Comparison of ENCODE assay signal across 8 cellular contexts in the genomic region with DNA sequence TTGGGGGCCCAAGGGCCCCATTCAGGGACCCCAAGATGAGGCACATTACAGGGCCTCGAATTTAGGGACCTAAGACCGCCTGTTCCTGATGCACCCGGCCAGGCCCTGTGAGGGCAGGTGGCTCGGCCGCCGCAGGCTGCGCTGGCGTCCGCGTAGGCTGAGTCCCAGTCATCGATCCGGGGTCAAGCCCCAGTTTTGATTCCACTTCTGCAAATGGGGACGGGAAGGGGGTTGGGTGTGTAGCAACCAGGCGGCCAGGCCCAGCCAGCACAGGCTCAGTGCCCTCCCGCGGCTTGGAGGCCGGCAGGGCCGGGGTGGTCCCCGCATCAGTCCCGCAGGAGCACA.
A peak's percentile ranks its signal among the peaks of the same experiment; 100 is the strongest.
DNase-seq lines count a peak whose midpoint lies in the region; ATAC-seq and TF ChIP-seq lines count a peak whose summit lies in the region.

No MANE protein-coding gene starts in this region.

- H3K36me3 ChIP-seq in DOHH2 (ENCODE audit: control insufficient read depth, low read length) = no peaks in the 10 kb centered on the region
- no peaks in the 10 kb centered on the region for H3K36me3 ChIP-seq in muscle layer of colon (ENCODE audit: insufficient read depth, low read length)

- peak overlapping the region; percentile 82 for H3K4me3 Mint-ChIP-seq in central memory CD8-positive, alpha-beta T cell

- H3K27me3 ChIP-seq in DOHH2 (ENCODE audit: control insufficient read depth, low read length) (no peaks in the 10 kb centered on the region), muscle layer of colon (ENCODE audit: control insufficient read depth in 1 of 2, insufficient read depth in 2 of 2, low read length in 2 of 2) (no peaks in the 10 kb centered on the region)

- H3K4me1 Mint-ChIP-seq in central memory CD8-positive, alpha-beta T cell = no peaks in the 10 kb centered on the region

- H3K27ac Mint-ChIP-seq in central memory CD8-positive, alpha-beta T cell (ENCODE audit: low read depth) = peak overlapping the region; percentile 95

- peak; percentile 45 for ATAC-seq in HG03342 (IDR thresholded peaks at IDR 0.05; ENCODE audit: unreplicated experiment)
- ATAC-seq in central memory CD8-positive, alpha-beta T cell (replicated peaks; ENCODE audit: extremely low read depth, poor library complexity, severe bottlenecking) = no peak
- no peak for ATAC-seq in GM19397 (IDR thresholded peaks at IDR 0.05; ENCODE audit: unreplicated experiment)

- 0 out of 2 replicates have a peak, but pooled peaks cover 2% of the 10 kb centered on the region for H3K79me2 ChIP-seq in DOHH2 (ENCODE audit: control insufficient read depth, low read length)

- H3K27ac ChIP-seq in DOHH2 (ENCODE audit: low read depth, low read length) (peak overlapping the region; percentile 59), muscle layer of colon (ENCODE audit: low read depth, low read length) (no peak overlapping the region)

- no peak for DNase-seq in central memory CD8-positive, alpha-beta T cell (ENCODE audit: low spot score in 2 of 2)
- no peak for DNase-seq in HuH-7 (ENCODE audit: low spot score)
- no peak for DNase-seq in activated CD4-positive, alpha-beta T cell treated with anti-CD3 and anti-CD28 coated beads, Interleukin-2, amount 50 U/mL, for 4 hours
- DNase-seq in effector CD4-positive, alpha-beta T cell = no peak

- H3F3A ChIP-seq in DOHH2 (ENCODE audit: control insufficient read depth, insufficient read depth) = no peaks in the 10 kb centered on the region

- peak overlapping the region; percentile 73 for H3K4me2 ChIP-seq in DOHH2 (ENCODE audit: low read length)

- TF ChIP-seq CTCF in DOHH2 (IDR thresholded peaks at IDR 0.05; ENCODE audit: low read depth, low read length, poor library complexity, severe bottlenecking) = no peak

- H3K9me2 ChIP-seq in DOHH2 (replicated peaks; ENCODE audit: control insufficient read depth, low read length) = no peaks in the 10 kb centered on the region

- H4K20me1 ChIP-seq in DOHH2 (ENCODE audit: control insufficient read depth, insufficient read depth, low read depth, low read length) = no peaks in the 10 kb centered on the region

- H3K4me1 ChIP-seq in DOHH2 (ENCODE audit: control insufficient read depth, low read length) = peaks cover 38% of the 10 kb centered on the region
- peaks cover 6% of the 10 kb centered on the region for H3K4me1 ChIP-seq in muscle layer of colon (ENCODE audit: insufficient read depth, low read length)

- H3K36me3 Mint-ChIP-seq in central memory CD8-positive, alpha-beta T cell (ENCODE audit: insufficient read depth) = peaks cover 5% of the 10 kb centered on the region

- peaks cover 8% of the 10 kb centered on the region for H3K27me3 Mint-ChIP-seq in central memory CD8-positive, alpha-beta T cell

- H3K4me3 ChIP-seq in DOHH2 (ENCODE audit: low read length) (peak overlapping the region; percentile 77), muscle layer of colon (ENCODE audit: low read depth in 1 of 2, low read length in 2 of 2) (peak overlapping the region; percentile 58 to 91)

- no peaks in the 10 kb centered on the region for H3K9me3 Mint-ChIP-seq in central memory CD8-positive, alpha-beta T cell

- H3K9me3 ChIP-seq in DOHH2 (ENCODE audit: control insufficient read depth, insufficient read depth, low read length) (no peaks in the 10 kb centered on the region), muscle layer of colon (ENCODE audit: low read length) (no peaks in the 10 kb centered on the region)

- H3K9ac ChIP-seq in muscle layer of colon (ENCODE audit: low read length) = no peak overlapping the region
